Comparison of ENCODE assay signal across 16 cellular contexts in genomic region chr1:82837261-82837660, GRCh38.
"Had no signal": no experiment of that assay in that cellular context is flagged by ENCODE, and none has a peak within 500 bp of the region (broad histone marks: within the 10 kb centered on the region; RNA-seq: fewer than 3 reads in every experiment).

No MANE protein-coding gene starts in this region.

- H3K27ac ChIP-seq: dorsolateral prefrontal cortex, gastroesophageal sphincter, tibial artery had no signal

- H3K36me3 ChIP-seq: gastroesophageal sphincter, tibial artery had no signal

- H3K4me3 ChIP-seq: dorsolateral prefrontal cortex, gastroesophageal sphincter, lung, tibial artery had no signal

- DNase-seq: activated CD4-positive, alpha-beta T cell treated with anti-CD3 and anti-CD28 coated beads for 48 hours; activated CD8-positive, alpha-beta memory T cell treated with anti-CD3 and anti-CD28 coated beads, Interleukin-2, amount 50 U/mL, for 48 hours; activated naive CD8-positive, alpha-beta T cell treated with anti-CD3 and anti-CD28 coated beads for 36 hours; dorsolateral prefrontal cortex; endodermal cell; left colon; posterior cingulate gyrus; stimulated activated CD4-positive, alpha-beta T cell treated with anti-CD3 and anti-CD28 coated beads, Interleukin-15, amount 100 ng/mL, for 24 hours; stimulated activated CD4-positive, alpha-beta T cell treated with anti-CD3 and anti-CD28 coated beads, Interleukin-4, amount 100 ng/mL, for 1 hour; stimulated activated naive CD4-positive, alpha-beta T cell; T-helper 2 cell; tibial artery had no signal

- FAIRE-seq: islet of Langerhans, urothelium cell line had no signal

- H3K27me3 ChIP-seq: gastroesophageal sphincter, tibial artery had no signal

- ATAC-seq: gastroesophageal sphincter, left colon had no signal

- H3K9me3 ChIP-seq: gastroesophageal sphincter, tibial artery had no signal
